In genomic region chr7:1236132-1236655, GRCh38 we compare ENCODE assay signal across 28 cellular contexts. TPM values are rescaled to one million over a fixed set of nuclear protein-coding genes. Genes with fewer than 3 reads are reported as not detected.
DNase-seq lines count a peak whose midpoint lies in the region; ATAC-seq, FAIRE-seq and TF ChIP-seq lines count a peak whose summit lies in the region.
"Had no signal": no experiment of that assay in that cellular context is flagged by ENCODE, and none has a peak within 500 bp of the region (broad histone marks: within the 10 kb centered on the region; RNA-seq: fewer than 3 reads in every experiment).

No MANE protein-coding gene starts in this region.

- H3K27ac Mint-ChIP-seq in stimulated activated effector memory CD8-positive, alpha-beta T cell treated with anti-CD3 and anti-CD28 coated beads, Interleukin-12 subunit alpha, Interleukin-12 subunit beta, amount 100 ng/mL, for 72 hours, result no peak overlapping the region
- H3K27ac Mint-ChIP-seq in activated naive CD8-positive, alpha-beta T cell treated with anti-CD3 and anti-CD28 coated beads for 36 hours, result no peak overlapping the region
- H3K27ac Mint-ChIP-seq: CD4-positive, alpha-beta T cell had no signal

- no peak overlapping the region for H3K27ac ChIP-seq in right cardiac atrium (ENCODE audit: low read length)
- no peak overlapping the region for H3K27ac ChIP-seq in endothelial cell of umbilical vein (ENCODE audit: insufficient read depth, low read depth, low read length)
- H3K27ac ChIP-seq in hepatocyte, result no peak overlapping the region
- H3K27ac ChIP-seq: esophagus squamous epithelium, gastrocnemius medialis, Peyer's patch, SJSA1 had no signal

- H3K9me3 Mint-ChIP-seq in stimulated activated effector memory CD8-positive, alpha-beta T cell treated with anti-CD3 and anti-CD28 coated beads, Interleukin-12 subunit alpha, Interleukin-12 subunit beta, amount 100 ng/mL, for 72 hours, result no peaks in the 10 kb centered on the region
- H3K9me3 Mint-ChIP-seq in activated naive CD8-positive, alpha-beta T cell treated with anti-CD3 and anti-CD28 coated beads for 36 hours, result no peaks in the 10 kb centered on the region
- H3K9me3 Mint-ChIP-seq: activated naive CD8-positive, alpha-beta T cell treated with anti-CD3 and anti-CD28 coated beads, Interleukin-2, amount 10 ng/mL, durations not matched to agents 7 days and 5 days; CD4-positive, alpha-beta T cell had no signal

- ATAC-seq in right cardiac atrium, result no peak
- ATAC-seq in left ventricle myocardium superior, result no peak
- ATAC-seq in stimulated activated effector memory CD8-positive, alpha-beta T cell treated with anti-CD3 and anti-CD28 coated beads, Interleukin-12 subunit alpha, Interleukin-12 subunit beta, amount 100 ng/mL, for 72 hours, result no peak
- no peak for ATAC-seq in GM19351 (IDR thresholded peaks at IDR 0.05; ENCODE audit: unreplicated experiment)
- ATAC-seq: activated CD8-positive, alpha-beta memory T cell treated with anti-CD3 and anti-CD28 coated beads, Interleukin-2, amount 10 ng/mL, durations not matched to agents 7 days and 5 days; gastrocnemius medialis had no signal

- H3K4me1 Mint-ChIP-seq in stimulated activated effector memory CD8-positive, alpha-beta T cell treated with anti-CD3 and anti-CD28 coated beads, Interleukin-12 subunit alpha, Interleukin-12 subunit beta, amount 100 ng/mL, for 72 hours, result peaks cover 24% of the 10 kb centered on the region
- H3K4me1 Mint-ChIP-seq in activated naive CD8-positive, alpha-beta T cell treated with anti-CD3 and anti-CD28 coated beads for 36 hours, result peaks cover 21% of the 10 kb centered on the region

- no peaks in the 10 kb centered on the region for H3K9me2 ChIP-seq in hepatocyte (replicated peaks; ENCODE audit: insufficient read depth)

- BruUV-seq in endothelial cell of umbilical vein (replicated peaks; lab: Mats Ljungman, UMichigan), result no TSS peak

- TF ChIP-seq POLR2A in NB4 (IDR thresholded peaks at IDR 0.05; ENCODE audit: extremely low read depth, insufficient read length) (no peak), endothelial cell of umbilical vein (IDR thresholded peaks at IDR 0.05; ENCODE audit: low read depth, low read length) (no peak)

- H3K36me3 Mint-ChIP-seq in stimulated activated effector memory CD8-positive, alpha-beta T cell treated with anti-CD3 and anti-CD28 coated beads, Interleukin-12 subunit alpha, Interleukin-12 subunit beta, amount 100 ng/mL, for 72 hours, result peaks cover 35% of the 10 kb centered on the region
- H3K36me3 Mint-ChIP-seq in activated naive CD8-positive, alpha-beta T cell treated with anti-CD3 and anti-CD28 coated beads for 36 hours, result peaks cover 2% of the 10 kb centered on the region

- no peaks in the 10 kb centered on the region for H3K79me2 ChIP-seq in endothelial cell of umbilical vein (ENCODE audit: control insufficient read depth, insufficient read depth, low read length)
- no peaks in the 10 kb centered on the region for H3K79me2 ChIP-seq in hepatocyte

- H3K9me3 ChIP-seq in right cardiac atrium (ENCODE audit: control insufficient read depth, low read length) (no peaks in the 10 kb centered on the region), endothelial cell of umbilical vein (replicated peaks; ENCODE audit: control insufficient read depth, insufficient read depth, low read length) (no peaks in the 10 kb centered on the region), hepatocyte (ENCODE audit: low read depth) (no peaks in the 10 kb centered on the region)
- H3K9me3 ChIP-seq: esophagus squamous epithelium, gastrocnemius medialis, Peyer's patch, SJSA1 had no signal

- no peak for DNase-seq in right cardiac atrium
- no peak for DNase-seq in left ventricle myocardium superior
- DNase-seq in NB4 (ENCODE audit: low read depth), result peak; percentile 65
- no peak for DNase-seq in endothelial cell of umbilical vein (ENCODE audit: low read depth, low spot score)
- no peak for DNase-seq in stimulated activated effector memory CD8-positive, alpha-beta T cell treated with anti-CD3 and anti-CD28 coated beads, Interleukin-12 subunit alpha, Interleukin-12 subunit beta, amount 100 ng/mL, for 72 hours (ENCODE audit: low spot score in 2 of 2)
- DNase-seq in hepatocyte (ENCODE audit: low spot score), result no peak
- DNase-seq in activated naive CD8-positive, alpha-beta T cell treated with anti-CD3 and anti-CD28 coated beads for 36 hours, result no peak
- DNase-seq: activated CD8-positive, alpha-beta memory T cell treated with anti-CD3 and anti-CD28 coated beads, Interleukin-2, amount 10 ng/mL, durations not matched to agents 7 days and 5 days; activated naive CD8-positive, alpha-beta T cell treated with anti-CD3 and anti-CD28 coated beads, Interleukin-2, amount 10 ng/mL, durations not matched to agents 7 days and 5 days; CD4-positive, alpha-beta T cell; DMS79 treated with DMSO at 0.1 percent for 48 hours; effector memory CD4-positive, alpha-beta T cell; esophagus squamous epithelium; gastrocnemius medialis; NCI-H1930; NCI-H446 treated with DMSO at 0.1 percent for 48 hours; stimulated activated CD4-positive, alpha-beta T cell treated with anti-CD3 and anti-CD28 coated beads, Interleukin-4, amount 100 ng/mL, for 1 hour; stimulated activated naive CD4-positive, alpha-beta T cell treated with Interleukin-2 at 50 U/mL for 16 hours had no signal

- H3K27me3 ChIP-seq in right cardiac atrium (ENCODE audit: control insufficient read depth, insufficient read depth) (no peaks in the 10 kb centered on the region), endothelial cell of umbilical vein (ENCODE audit: control insufficient read depth in 2 of 2, insufficient read depth in 2 of 2, low read length in 2 of 2) (peaks cover 74 to 87% of the 10 kb centered on the region in 2 experiments), hepatocyte (peaks cover 89% of the 10 kb centered on the region)

- H3K36me3 ChIP-seq in endothelial cell of umbilical vein (ENCODE audit: control insufficient read depth in 2 of 2, extremely low read depth in 1 of 2, insufficient read depth in 2 of 2, low read length in 2 of 2) (no peaks in the 10 kb centered on the region), hepatocyte (replicated peaks; ENCODE audit: insufficient read depth, low read depth) (no peaks in the 10 kb centered on the region)
- H3K36me3 ChIP-seq: esophagus squamous epithelium, gastrocnemius medialis, Peyer's patch, SJSA1 had no signal

- no peak for FAIRE-seq in endothelial cell of umbilical vein (lab: Jason Lieb, UNC)
- FAIRE-seq: GM19239, keratinocyte had no signal

- H2AFZ ChIP-seq in endothelial cell of umbilical vein (ENCODE audit: low read depth, low read length) (no peak overlapping the region), hepatocyte (no peak overlapping the region)

- POLR2A ChIA-PET in endothelial cell of umbilical vein (lab: Charles Lee), result no interaction called here

- intact Hi-C loops in right cardiac atrium (cut with DNase I), result no loop called here
- intact Hi-C loops in left ventricle myocardium superior (cut with micrococcal nuclease), result no loop called here
- intact Hi-C loops in endothelial cell of umbilical vein (cut with micrococcal nuclease), result no loop called here

- WGBS in right cardiac atrium, result 2% methylated on average over 86 of the region's 86 CpGs
- under 1% methylated on average over 45 of the region's 86 CpGs for WGBS in hepatocyte (ENCODE audit: low lambda C conversion rate, missing lambda C conversion rate)

- CTCF ChIA-PET in endothelial cell of umbilical vein (lab: Charles Lee), result interaction anchor here (1.3 kb wide), 1 partner anchor 10 kb away, joined by 4 read pairs; no protein-coding TSS in a partner anchor

- H3K4me3 ChIP-seq in right cardiac atrium (ENCODE audit: low read length) (peak overlapping the region; percentile 35), NB4 (ENCODE audit: low read depth, low read length) (no peak overlapping the region), endothelial cell of umbilical vein (replicated peaks in 1 of 3; ENCODE audit: insufficient read depth in 1 of 3, low read depth in 1 of 3, low read length in 3 of 3) (no peak overlapping the region), hepatocyte (no peak overlapping the region)
- H3K4me3 ChIP-seq: SJSA1 had no signal

- TF ChIP-seq CTCF in NB4 (IDR thresholded peaks at IDR 0.05; ENCODE audit: low read depth, low read length) (no peak), endothelial cell of umbilical vein (IDR thresholded peaks at IDR 0.05; ENCODE audit: extremely low read depth in 1 of 2, insufficient read depth in 1 of 2, low read depth in 1 of 2, low read length in 2 of 2) (no peak), hepatocyte (IDR thresholded peaks at IDR 0.05; ENCODE audit: poor library complexity) (no peak)

- H3K4me3 Mint-ChIP-seq in stimulated activated effector memory CD8-positive, alpha-beta T cell treated with anti-CD3 and anti-CD28 coated beads, Interleukin-12 subunit alpha, Interleukin-12 subunit beta, amount 100 ng/mL, for 72 hours, result peak overlapping the region; percentile 29
- no peak overlapping the region for H3K4me3 Mint-ChIP-seq in activated naive CD8-positive, alpha-beta T cell treated with anti-CD3 and anti-CD28 coated beads for 36 hours
- H3K4me3 Mint-ChIP-seq: activated CD4-positive, alpha-beta T cell treated with anti-CD3 and anti-CD28 coated beads, Interleukin-2, amount 10 ng/mL, durations not matched to agents 24 days and 14 days; activated CD8-positive, alpha-beta memory T cell treated with anti-CD3 and anti-CD28 coated beads, Interleukin-2, amount 10 ng/mL, durations not matched to agents 7 days and 5 days had no signal

- dilution Hi-C loops in endothelial cell of umbilical vein (cut with MboI; ENCODE audit: extremely low pct_ligation_motif_present, low sequenced_read_pairs), result no loop called here

- H3K9ac ChIP-seq in endothelial cell of umbilical vein (replicated peaks; ENCODE audit: extremely low read depth, insufficient read depth, low read length), result no peak overlapping the region

- peaks cover 80% of the 10 kb centered on the region for H3K27me3 Mint-ChIP-seq in activated naive CD8-positive, alpha-beta T cell treated with anti-CD3 and anti-CD28 coated beads for 36 hours

- no peaks in the 10 kb centered on the region for H3K9me1 ChIP-seq in endothelial cell of umbilical vein (replicated peaks; ENCODE audit: control insufficient read depth, extremely low read depth, insufficient read depth, low read length)

- H3K4me2 ChIP-seq in endothelial cell of umbilical vein (ENCODE audit: insufficient read depth, low read length), result no peak overlapping the region
- H3K4me2 ChIP-seq in hepatocyte, result no peak overlapping the region

- H4K20me1 ChIP-seq in endothelial cell of umbilical vein (replicated peaks; ENCODE audit: control insufficient read depth, extremely low read depth, insufficient read depth, low read length), result peaks cover 3% of the 10 kb centered on the region
- no peaks in the 10 kb centered on the region for H4K20me1 ChIP-seq in hepatocyte (ENCODE audit: insufficient read depth, poor library complexity, severe bottlenecking)

- H3K4me1 ChIP-seq in right cardiac atrium (ENCODE audit: control insufficient read depth, insufficient read depth, low read length) (no peaks in the 10 kb centered on the region), endothelial cell of umbilical vein (ENCODE audit: control insufficient read depth, extremely low read depth, insufficient read depth, low read length) (no peaks in the 10 kb centered on the region), hepatocyte (ENCODE audit: insufficient read depth) (no peaks in the 10 kb centered on the region)
- H3K4me1 ChIP-seq: SJSA1 had no signal

RNA-seq across cellular contexts. Expression of gene UNCX, which starts 3.5 kb away (rescaled TPM):
- not detected for total RNA-seq in right cardiac atrium
- polyA plus RNA-seq in right cardiac atrium, result not detected
- total RNA-seq in left ventricle myocardium superior, result not detected
- not detected in 2 replicates for total RNA-seq in endothelial cell of umbilical vein
- not detected in 2 replicates for polyA plus RNA-seq in endothelial cell of umbilical vein
- not detected in 2 replicates for polyA plus RNA-seq in endothelial cell of umbilical vein (2011; cell fraction: cytosol; rRNA removed)
- not detected in 2 replicates for polyA plus RNA-seq in endothelial cell of umbilical vein (2011; cell fraction: nucleus; rRNA removed)
- polyA plus RNA-seq in endothelial cell of umbilical vein (2012), result not detected in 2 replicates
- not detected in 2 replicates for polyA minus RNA-seq in endothelial cell of umbilical vein
- not detected for polyA minus RNA-seq in endothelial cell of umbilical vein (2011; cell fraction: cytosol; rRNA and poly(A)+ RNA removed)
- polyA minus RNA-seq in endothelial cell of umbilical vein (2011; cell fraction: nucleus; rRNA and poly(A)+ RNA removed), result not detected in 2 replicates
- not detected in 2 replicates for total RNA-seq in hepatocyte
- not detected in 2 replicates for polyA plus RNA-seq in hepatocyte
- total RNA-seq in activated naive CD8-positive, alpha-beta T cell treated with anti-CD3 and anti-CD28 coated beads for 36 hours, result not detected
- total RNA-seq: activated CD4-positive, alpha-beta T cell treated with anti-CD3 and anti-CD28 coated beads, Interleukin-2, amount 10 ng/mL, durations not matched to agents 24 days and 14 days; activated CD8-positive, alpha-beta memory T cell treated with anti-CD3 and anti-CD28 coated beads, Interleukin-2, amount 10 ng/mL, durations not matched to agents 7 days and 5 days; activated naive CD8-positive, alpha-beta T cell treated with anti-CD3 and anti-CD28 coated beads, Interleukin-2, amount 10 ng/mL, durations not matched to agents 7 days and 5 days; activated T-helper 2 cell treated with anti-CD3 and anti-CD28 coated beads, Interferon-gamma antibody, Interleukin-2, Interleukin-4, amounts not matched to agents 10 μg/mL and 5 μg/mL and 100 μg/mL, durations not matched to agents 14 hours and 24 hours and 36 hours; CD4-positive, alpha-beta T cell; esophagus squamous epithelium; gastrocnemius medialis; lung microvascular endothelial cell; M059J; Peyer's patch; SJSA1; T-helper 1 cell treated with Interleukin-12 subunit alpha and Interleukin-12 subunit beta and Interleukin-4 antibody, amounts not matched to agents 30 ng/mL and 1 ng/mL, for 36 hours had no signal
- polyA plus RNA-seq: keratinocyte had no signal
